12 cellular contexts compared by ENCODE assay signal in genomic region chr4:137609693-137610450, GRCh38.
DNase-seq lines count a peak whose midpoint lies in the region; ATAC-seq, FAIRE-seq and TF ChIP-seq lines count a peak whose summit lies in the region.
"Had no signal": no experiment of that assay in that cellular context is flagged by ENCODE, and none has a peak within 500 bp of the region (broad histone marks: within the 10 kb centered on the region; RNA-seq: fewer than 3 reads in every experiment).

No MANE protein-coding gene starts in this region.

- H3K4me1 ChIP-seq in HUES6 (ENCODE audit: control insufficient read depth, insufficient read depth, low read length) (peaks cover 16% of the 10 kb centered on the region), mesodermal cell (ENCODE audit: control insufficient read depth, insufficient read depth, low read length, poor library complexity, severe bottlenecking) (peaks cover 6% of the 10 kb centered on the region), upper lobe of right lung (no peaks in the 10 kb centered on the region)

- H3K9ac ChIP-seq in HUES6 (ENCODE audit: low read length) = no peak overlapping the region

- no peak overlapping the region for H3K4me3 Mint-ChIP-seq in T-helper 17 cell
- H3K4me3 Mint-ChIP-seq: central memory CD8-positive, alpha-beta T cell had no signal

- peak; percentile 98 for FAIRE-seq in endometrium (lab: Jason Lieb, UNC)
- FAIRE-seq: G401.6, TTC549 had no signal

- peak overlapping the region; percentile 13; the same call in 1 of the 2 replicates for H3K27ac ChIP-seq in HUES6 (ENCODE audit: low read depth, low read length)
- H3K27ac ChIP-seq in mesodermal cell (ENCODE audit: low read depth, low read length, severe bottlenecking) = peak overlapping the region; percentile 77
- peak overlapping the region; percentile 12 for H3K27ac ChIP-seq in upper lobe of right lung

- no peak overlapping the region for H3K4me3 ChIP-seq in HUES6 (ENCODE audit: low read depth, low read length)
- H3K4me3 ChIP-seq in mesodermal cell (ENCODE audit: extremely low read depth, insufficient read depth, low read length, poor library complexity, severe bottlenecking) = no peak overlapping the region
- no peak overlapping the region for H3K4me3 ChIP-seq in upper lobe of right lung

- no peak for TF ChIP-seq CTCF in upper lobe of right lung (IDR thresholded peaks at IDR 0.05)

- no peaks in the 10 kb centered on the region for H3K4me1 Mint-ChIP-seq in T-helper 17 cell
- H3K4me1 Mint-ChIP-seq: central memory CD8-positive, alpha-beta T cell had no signal

- DNase-seq in upper lobe of right lung = no peak
- no peak for DNase-seq in activated CD4-positive, alpha-beta T cell treated with anti-CD3 and anti-CD28 coated beads, Interleukin-2, amount 50 U/mL, for 48 hours
- no peak for DNase-seq in T-helper 17 cell
- DNase-seq: hypothalamus, NCI-H1436 treated with DMSO at 0.1 percent for 48 hours had no signal

- H3K36me3 Mint-ChIP-seq in T-helper 17 cell (ENCODE audit: low read depth) = no peaks in the 10 kb centered on the region

- ATAC-seq in upper lobe of right lung (no peak), HG02938 (IDR thresholded peaks at IDR 0.05; ENCODE audit: unreplicated experiment) (no peak), T-helper 17 cell (no peak)

- H3K27me3 Mint-ChIP-seq in T-helper 17 cell = no peaks in the 10 kb centered on the region
- H3K27me3 Mint-ChIP-seq: central memory CD8-positive, alpha-beta T cell had no signal

- H3K27me3 ChIP-seq in HUES6 (ENCODE audit: control insufficient read depth, insufficient read depth, low read length) (no peaks in the 10 kb centered on the region), upper lobe of right lung (no peaks in the 10 kb centered on the region)

- WGBS in mesodermal cell (ENCODE audit: insufficient coverage in 2 of 2), 2 experiments = 88% methylated on average over 1 of the region's 4 CpGs; no CpG with 5 or more reads in 1 of the 2 experiments

- no peak overlapping the region for H3K27ac Mint-ChIP-seq in T-helper 17 cell

- H3K36me3 ChIP-seq in HUES6 (ENCODE audit: control insufficient read depth, insufficient read depth, low read length) = no peaks in the 10 kb centered on the region
- H3K36me3 ChIP-seq in mesodermal cell (ENCODE audit: control insufficient read depth, insufficient read depth, low read length) = no peaks in the 10 kb centered on the region
- no peaks in the 10 kb centered on the region for H3K36me3 ChIP-seq in upper lobe of right lung

- intact Hi-C loops in upper lobe of right lung (cut with DNase I) = no loop called here

- no peaks in the 10 kb centered on the region for H3K9me3 ChIP-seq in HUES6 (ENCODE audit: control insufficient read depth, insufficient read depth, low read depth, low read length)
- no peaks in the 10 kb centered on the region for H3K9me3 ChIP-seq in mesodermal cell (ENCODE audit: control insufficient read depth, low read length)
- H3K9me3 ChIP-seq in upper lobe of right lung = no peaks in the 10 kb centered on the region
- peaks cover 2% of the 10 kb centered on the region for H3K9me3 ChIP-seq in T-helper 17 cell (ENCODE audit: control insufficient read depth, low read length, poor library complexity, severe bottlenecking)

Comparison
In these comparisons a context has a peak if more than half of its experiments do, and no peak if none do; other contexts are left out.
1. H3K27ac ChIP-seq: peak in every context shown above with its lines; median percentile 77 in mesodermal cell; 13 in HUES6; 12 in upper lobe of right lung.